In genomic region chr16:79845006-79845733, GRCh38 we compare ENCODE assay signal across 10 cellular contexts.
DNase-seq lines count a peak whose midpoint lies in the region; ATAC-seq lines count a peak whose summit lies in the region.
"Had no signal": no experiment of that assay in that cellular context is flagged by ENCODE, and none has a peak within 500 bp of the region (broad histone marks: within the 10 kb centered on the region; RNA-seq: fewer than 3 reads in every experiment).

No MANE protein-coding gene starts in this region.

- H3K4me3 Mint-ChIP-seq in activated naive CD4-positive, alpha-beta T cell treated with anti-CD3 and anti-CD28 coated beads for 36 hours = no peak overlapping the region
- H3K4me3 Mint-ChIP-seq in stimulated activated effector memory CD8-positive, alpha-beta T cell treated with anti-CD3 and anti-CD28 coated beads, Interleukin-12 subunit alpha, Interleukin-12 subunit beta, amount 100 ng/mL, for 72 hours = no peak overlapping the region

- CTCF ChIA-PET in activated naive CD4-positive, alpha-beta T cell treated with anti-CD3 and anti-CD28 coated beads for 36 hours (lab: Charles Lee) = no interaction called here

- no peaks in the 10 kb centered on the region for H3K36me3 Mint-ChIP-seq in activated naive CD4-positive, alpha-beta T cell treated with anti-CD3 and anti-CD28 coated beads for 36 hours (ENCODE audit: low read depth)
- H3K36me3 Mint-ChIP-seq in stimulated activated effector memory CD8-positive, alpha-beta T cell treated with anti-CD3 and anti-CD28 coated beads, Interleukin-12 subunit alpha, Interleukin-12 subunit beta, amount 100 ng/mL, for 72 hours = no peaks in the 10 kb centered on the region

- intact Hi-C loops in activated naive CD4-positive, alpha-beta T cell treated with anti-CD3 and anti-CD28 coated beads for 36 hours (cut with micrococcal nuclease) = loop anchor here (5.0 to 10.0 kb wide), 3 partner anchors 73 to 1070 kb away; no protein-coding TSS in a partner anchor

- peaks cover 19% of the 10 kb centered on the region for H3K4me1 Mint-ChIP-seq in activated naive CD4-positive, alpha-beta T cell treated with anti-CD3 and anti-CD28 coated beads for 36 hours (ENCODE audit: low read depth)
- peaks cover 20% of the 10 kb centered on the region for H3K4me1 Mint-ChIP-seq in stimulated activated effector memory CD8-positive, alpha-beta T cell treated with anti-CD3 and anti-CD28 coated beads, Interleukin-12 subunit alpha, Interleukin-12 subunit beta, amount 100 ng/mL, for 72 hours

- peaks cover 4% of the 10 kb centered on the region for H3K27me3 Mint-ChIP-seq in activated naive CD4-positive, alpha-beta T cell treated with anti-CD3 and anti-CD28 coated beads for 36 hours (ENCODE audit: low read depth)

- no peaks in the 10 kb centered on the region for H3K9me3 Mint-ChIP-seq in activated naive CD4-positive, alpha-beta T cell treated with anti-CD3 and anti-CD28 coated beads for 36 hours
- H3K9me3 Mint-ChIP-seq in stimulated activated effector memory CD8-positive, alpha-beta T cell treated with anti-CD3 and anti-CD28 coated beads, Interleukin-12 subunit alpha, Interleukin-12 subunit beta, amount 100 ng/mL, for 72 hours = no peaks in the 10 kb centered on the region

- ATAC-seq in GM21723 (IDR thresholded peaks at IDR 0.05; ENCODE audit: unreplicated experiment) (peak; percentile 94), HG03280 (IDR thresholded peaks at IDR 0.05; ENCODE audit: unreplicated experiment) (peak; percentile 91)
- peak; percentile 23 for ATAC-seq in stimulated activated effector memory CD8-positive, alpha-beta T cell treated with anti-CD3 and anti-CD28 coated beads, Interleukin-12 subunit alpha, Interleukin-12 subunit beta, amount 100 ng/mL, for 72 hours

- DNase-seq in activated naive CD4-positive, alpha-beta T cell treated with anti-CD3 and anti-CD28 coated beads for 36 hours = peak; percentile 37
- no peak for DNase-seq in activated naive CD4-positive, alpha-beta T cell treated with Interleukin-2 at 50 U/mL for 16 hours
- DNase-seq in stimulated activated effector memory CD8-positive, alpha-beta T cell treated with anti-CD3 and anti-CD28 coated beads, Interleukin-12 subunit alpha, Interleukin-12 subunit beta, amount 100 ng/mL, for 72 hours (ENCODE audit: low spot score in 2 of 2) = no peak
- no peak for DNase-seq in GOT3 (lab: John Stamatoyannopoulos, UW)
- no peak for DNase-seq in GM03348 (ENCODE audit: low spot score)
- DNase-seq in KG1 (lab: John Stamatoyannopoulos, UW) = no peak
- DNase-seq: caudate nucleus, NCI-H2107 had no signal

- no peak overlapping the region for H3K27ac Mint-ChIP-seq in activated naive CD4-positive, alpha-beta T cell treated with anti-CD3 and anti-CD28 coated beads for 36 hours
- H3K27ac Mint-ChIP-seq in stimulated activated effector memory CD8-positive, alpha-beta T cell treated with anti-CD3 and anti-CD28 coated beads, Interleukin-12 subunit alpha, Interleukin-12 subunit beta, amount 100 ng/mL, for 72 hours = no peak overlapping the region

Comparison
In these comparisons a context has a peak if more than half of its experiments do, and no peak if none do; other contexts are left out.
1. ATAC-seq: peak in every context shown above with its lines; median percentile 94 in GM21723; 91 in HG03280; 23 in stimulated activated effector memory CD8-positive, alpha-beta T cell treated with anti-CD3 and anti-CD28 coated beads, Interleukin-12 subunit alpha, Interleukin-12 subunit beta, amount 100 ng/mL, for 72 hours.